ENCODE assay signal across 9 cellular contexts in the genomic region with DNA sequence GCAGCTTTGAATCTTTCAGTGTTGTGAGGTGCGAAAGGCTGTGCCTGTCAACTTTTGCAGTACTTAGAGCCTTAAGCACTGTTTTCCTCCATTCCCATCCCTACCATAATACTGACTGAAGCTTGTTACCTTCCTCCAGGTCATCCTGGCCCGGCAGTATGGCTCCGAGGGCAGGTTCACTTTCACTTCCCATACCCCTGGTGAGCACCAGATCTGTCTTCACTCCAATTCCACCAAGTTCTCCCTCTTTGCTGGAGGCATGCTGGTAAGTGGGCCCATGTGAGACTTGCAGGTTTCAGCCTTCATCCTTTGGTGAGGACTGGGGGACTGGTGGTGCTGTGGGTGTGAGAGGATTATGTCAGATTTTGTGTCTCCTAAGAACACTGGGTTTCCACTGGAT. TPM values are rescaled to one million over a fixed set of nuclear protein-coding genes. Genes with fewer than 3 reads are reported as not detected.
DNase-seq lines count a peak whose midpoint lies in the region; ATAC-seq and TF ChIP-seq lines count a peak whose summit lies in the region.
"Had no signal": no experiment of that assay in that cellular context is flagged by ENCODE, and none has a peak within 500 bp of the region (broad histone marks: within the 10 kb centered on the region; RNA-seq: fewer than 3 reads in every experiment).

No MANE protein-coding gene starts in this region.

- intact Hi-C loops in cardiac septum (cut with DNase I) (loop anchor here (5.0 kb wide), 2 partner anchors 41 to 76 kb away; a partner anchor contains a TSS), stomach (cut with DNase I; ENCODE audit: low total_unique reads) (no loop called here)
- intact Hi-C loops in activated T-helper 1 cell treated with anti-CD3 and anti-CD28 coated beads, Interleukin-12 subunit alpha, Interleukin-12 subunit beta, Interleukin-2, Interleukin-4 antibody, amounts not matched to agents 30 ng/mL and 10 ng/mL and 1 ng/mL, durations not matched to agents 14 hours and 24 hours and 36 hours (cut with micrococcal nuclease) = loop anchor here (2.0 to 10.0 kb wide), 9 partner anchors 77 to 1431 kb away; a partner anchor contains a TSS

- H3K36me3 ChIP-seq in right atrium auricular region = peaks cover 37% of the 10 kb centered on the region
- peaks cover 34 to 39% (median 36%) of the 10 kb centered on the region in 4 donors for H3K36me3 ChIP-seq in stomach

- WGBS in stomach, 5 donors = 73 to 86% (median 78%) methylated on average over 3 of the region's 3 CpGs

- H3K4me1 ChIP-seq in right atrium auricular region (peaks cover 0 to 24% of the 10 kb centered on the region in 2 donors), stomach (peaks cover 11 to 29% (median 23%) of the 10 kb centered on the region in 4 donors)

- TF ChIP-seq CTCF in right atrium auricular region (IDR thresholded peaks at IDR 0.05) = no peak
- no peak for TF ChIP-seq CTCF in stomach (IDR thresholded peaks at IDR 0.05)

- TF ChIP-seq POLR2A in stomach (IDR thresholded peaks at IDR 0.05) = no peak

- H3K27me3 ChIP-seq in right atrium auricular region = no peaks in the 10 kb centered on the region
- peaks cover 0 to 13% (median 0%) of the 10 kb centered on the region in 3 donors for H3K27me3 ChIP-seq in stomach

- H3K27ac Mint-ChIP-seq in activated T-helper 1 cell treated with anti-CD3 and anti-CD28 coated beads, Interleukin-12 subunit alpha, Interleukin-12 subunit beta, Interleukin-2, Interleukin-4 antibody, amounts not matched to agents 30 ng/mL and 10 ng/mL and 1 ng/mL, durations not matched to agents 14 hours and 24 hours and 36 hours = peak overlapping the region; percentile 66
- H3K27ac Mint-ChIP-seq in immature natural killer cell = peak overlapping the region in 4 of 6 donors; percentile 44 to 84 (median 66)

- H3K27ac ChIP-seq in right atrium auricular region (no peak overlapping the region), stomach (peak overlapping the region in 1 of 5 donors; percentile 87)

- peak overlapping the region; percentile 99 for H3K4me3 Mint-ChIP-seq in activated T-helper 1 cell treated with anti-CD3 and anti-CD28 coated beads, Interleukin-12 subunit alpha, Interleukin-12 subunit beta, Interleukin-2, Interleukin-4 antibody, amounts not matched to agents 30 ng/mL and 10 ng/mL and 1 ng/mL, durations not matched to agents 14 hours and 24 hours and 36 hours
- H3K4me3 Mint-ChIP-seq in immature natural killer cell = peak overlapping the region; percentile 56 to 100 (median 96)

- no peak for ATAC-seq in GM21423 (IDR thresholded peaks at IDR 0.05; ENCODE audit: unreplicated experiment)
- ATAC-seq: left ventricle myocardium superior had no signal

- no peak for TF ChIP-seq EP300 in stomach (IDR thresholded peaks at IDR 0.05)

- H3K36me3 Mint-ChIP-seq in activated T-helper 1 cell treated with anti-CD3 and anti-CD28 coated beads, Interleukin-12 subunit alpha, Interleukin-12 subunit beta, Interleukin-2, Interleukin-4 antibody, amounts not matched to agents 30 ng/mL and 10 ng/mL and 1 ng/mL, durations not matched to agents 14 hours and 24 hours and 36 hours (ENCODE audit: low read depth) = peaks cover 28% of the 10 kb centered on the region
- peaks cover 7 to 27% (median 9%) of the 10 kb centered on the region in 3 donors for H3K36me3 Mint-ChIP-seq in immature natural killer cell

- peak; percentile 19 for DNase-seq in cardiac septum (ENCODE audit: low spot score)
- DNase-seq in right atrium auricular region (ENCODE audit: low spot score) = no peak
- DNase-seq in activated T-helper 1 cell treated with anti-CD3 and anti-CD28 coated beads, Interleukin-12 subunit alpha, Interleukin-12 subunit beta, Interleukin-2, Interleukin-4 antibody, amounts not matched to agents 30 ng/mL and 10 ng/mL and 1 ng/mL, durations not matched to agents 14 hours and 24 hours and 36 hours (ENCODE audit: low spot score) = no peak
- no peak for DNase-seq in immature natural killer cell
- no peak for DNase-seq in stomach
- DNase-seq in OCI-M2 (lab: John Stamatoyannopoulos, UW; ENCODE audit: unreplicated experiment) = no peak
- no peak for DNase-seq in kidney tubule cell (ENCODE audit: low spot score)
- DNase-seq: left ventricle myocardium superior had no signal

- H3K4me3 ChIP-seq in right atrium auricular region (no peak overlapping the region), stomach (peak overlapping the region in 3 of 4 donors; percentile 90 to 98 (median 94))

- H3K9me3 ChIP-seq in right atrium auricular region (no peaks in the 10 kb centered on the region), stomach (no peaks in the 10 kb centered on the region)

- no peaks in the 10 kb centered on the region for H3K9me3 Mint-ChIP-seq in activated T-helper 1 cell treated with anti-CD3 and anti-CD28 coated beads, Interleukin-12 subunit alpha, Interleukin-12 subunit beta, Interleukin-2, Interleukin-4 antibody, amounts not matched to agents 30 ng/mL and 10 ng/mL and 1 ng/mL, durations not matched to agents 14 hours and 24 hours and 36 hours
- H3K9me3 Mint-ChIP-seq in immature natural killer cell = no peaks in the 10 kb centered on the region

- H3K4me1 Mint-ChIP-seq in activated T-helper 1 cell treated with anti-CD3 and anti-CD28 coated beads, Interleukin-12 subunit alpha, Interleukin-12 subunit beta, Interleukin-2, Interleukin-4 antibody, amounts not matched to agents 30 ng/mL and 10 ng/mL and 1 ng/mL, durations not matched to agents 14 hours and 24 hours and 36 hours (ENCODE audit: low read depth) = peaks cover 32% of the 10 kb centered on the region
- peaks cover 31 to 33% of the 10 kb centered on the region in 2 donors for H3K4me1 Mint-ChIP-seq in immature natural killer cell

- peaks cover 16% of the 10 kb centered on the region for H3K27me3 Mint-ChIP-seq in activated T-helper 1 cell treated with anti-CD3 and anti-CD28 coated beads, Interleukin-12 subunit alpha, Interleukin-12 subunit beta, Interleukin-2, Interleukin-4 antibody, amounts not matched to agents 30 ng/mL and 10 ng/mL and 1 ng/mL, durations not matched to agents 14 hours and 24 hours and 36 hours (ENCODE audit: insufficient read depth)
- H3K27me3 Mint-ChIP-seq in immature natural killer cell (ENCODE audit: low read depth in 3 of 3) = peaks cover 4 to 17% (median 9%) of the 10 kb centered on the region in 3 donors

RNA-seq across cellular contexts. Expression of a gene that starts 1.5 kb away (rescaled TPM):
- total RNA-seq in cardiac septum (94.9 TPM), right atrium auricular region (10 to 100 TPM; 49.6 to 63.8 TPM), stomach (100 to 1,000 TPM in 1 of 5 donors, 10 to 100 TPM in 3, 1 to 10 TPM in 1; 9.3 to 107 (median 85.3) TPM)
- 174 and 175 TPM in 2 replicates for total RNA-seq in activated T-helper 1 cell treated with anti-CD3 and anti-CD28 coated beads, Interleukin-12 subunit alpha, Interleukin-12 subunit beta, Interleukin-2, Interleukin-4 antibody, amounts not matched to agents 30 ng/mL and 10 ng/mL and 1 ng/mL, durations not matched to agents 14 hours and 24 hours and 36 hours
- polyA plus RNA-seq in immature natural killer cell (100 to 1,000 TPM; 172 to 231 (median 178) TPM), stomach (100 to 1,000 TPM in 1 of 3 donors, 10 to 100 TPM in 2; 39.9 to 115 (median 99.8) TPM)

RNA-seq across cellular contexts. Expression of a gene that starts 6.4 kb away (rescaled TPM):
- total RNA-seq in cardiac septum (16.1 TPM), right atrium auricular region (10 to 100 TPM; 12.2 to 21.3 TPM), stomach (10 to 100 TPM in 3 of 5 donors, 1 to 10 TPM in 2; 3.5 to 29.0 (median 11.6) TPM)
- total RNA-seq in activated T-helper 1 cell treated with anti-CD3 and anti-CD28 coated beads, Interleukin-12 subunit alpha, Interleukin-12 subunit beta, Interleukin-2, Interleukin-4 antibody, amounts not matched to agents 30 ng/mL and 10 ng/mL and 1 ng/mL, durations not matched to agents 14 hours and 24 hours and 36 hours = 27.7 and 28.4 TPM in 2 replicates
- polyA plus RNA-seq in immature natural killer cell (10 to 100 TPM; 11.7 to 30.2 (median 21.0) TPM), stomach (10 to 100 TPM; 14.2 to 23.3 (median 22.6) TPM)

RNA-seq across cellular contexts. Expression of a gene that starts 39.1 kb away (rescaled TPM):
- 25.4 TPM for total RNA-seq in cardiac septum
- 10 to 100 TPM in 1 of 2 donors, 1 to 10 TPM in 1; 9.8 to 20.7 TPM for total RNA-seq in right atrium auricular region
- 70.9 and 79.4 TPM in 2 replicates for total RNA-seq in activated T-helper 1 cell treated with anti-CD3 and anti-CD28 coated beads, Interleukin-12 subunit alpha, Interleukin-12 subunit beta, Interleukin-2, Interleukin-4 antibody, amounts not matched to agents 30 ng/mL and 10 ng/mL and 1 ng/mL, durations not matched to agents 14 hours and 24 hours and 36 hours
- 1 to 10 TPM; 2.5 to 6.2 (median 3.4) TPM for polyA plus RNA-seq in immature natural killer cell
- total RNA-seq in stomach = 100 to 1,000 TPM in 3 of 5 donors, 10 to 100 TPM in 2; 40.4 to 316 (median 143) TPM
- 100 to 1,000 TPM; 106 to 140 (median 136) TPM for polyA plus RNA-seq in stomach

Comparison
In these comparisons a context has a peak if more than half of its experiments do, and no peak if none do; other contexts are left out.
1. H3K4me3 ChIP-seq: peak in stomach (3 of 4); none in right atrium auricular region (0 of 2).